ENCODE assay signal across 14 cellular contexts in the genomic region with DNA sequence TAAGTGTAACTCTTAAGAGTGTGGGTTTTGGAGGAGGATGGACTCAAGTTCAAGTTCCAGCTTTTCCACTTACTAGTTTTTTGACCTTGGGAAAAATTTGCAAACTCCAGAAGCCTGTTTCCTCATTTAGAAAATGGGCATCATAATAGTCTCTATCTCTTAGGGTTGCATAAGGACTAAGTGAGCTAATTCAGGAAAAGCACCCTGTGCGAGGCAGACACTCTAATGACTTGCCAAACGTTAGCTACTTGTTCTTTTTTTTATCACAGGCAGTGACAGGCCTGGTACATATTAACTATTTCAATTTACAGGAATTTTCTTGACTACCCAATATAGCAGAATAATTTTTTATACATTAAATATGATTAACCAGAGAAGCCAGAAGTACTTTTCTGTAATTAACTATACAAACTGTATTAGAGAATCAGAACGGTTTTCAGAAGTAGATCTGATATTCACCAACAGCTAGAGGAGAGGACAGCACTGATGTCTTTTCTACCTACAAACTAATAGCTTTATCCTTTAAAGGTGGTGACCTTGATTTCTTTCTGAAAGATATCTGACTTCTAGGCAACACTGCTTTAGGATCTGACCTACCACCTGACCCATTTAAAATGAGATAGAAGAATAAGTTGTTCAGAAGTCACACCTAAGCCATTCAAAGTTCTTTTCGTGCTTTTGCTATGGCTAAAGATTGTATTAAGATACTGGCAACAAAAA.
DNase-seq lines count a peak whose midpoint lies in the region; ATAC-seq, FAIRE-seq and TF ChIP-seq lines count a peak whose summit lies in the region.
"Had no signal": no experiment of that assay in that cellular context is flagged by ENCODE, and none has a peak within 500 bp of the region (broad histone marks: within the 10 kb centered on the region; RNA-seq: fewer than 3 reads in every experiment).

No MANE protein-coding gene starts in this region.

- no peaks in the 10 kb centered on the region for H3K27me3 ChIP-seq in astrocyte (ENCODE audit: insufficient read depth, low read length)
- H3K27me3 ChIP-seq in heart right ventricle, result no peaks in the 10 kb centered on the region
- H3K27me3 ChIP-seq in right cardiac atrium (ENCODE audit: control insufficient read depth, insufficient read depth), result no peaks in the 10 kb centered on the region
- H3K27me3 ChIP-seq in BE2C, result no peaks in the 10 kb centered on the region
- H3K27me3 ChIP-seq: BLaER1 treated with 17β-estradiol and CSF1 and Interleukin-3, amounts not matched to agents 10 nM and 100 nM had no signal

- H3K36me3 ChIP-seq in astrocyte (ENCODE audit: insufficient read depth, low read length), result no peaks in the 10 kb centered on the region
- H3K36me3 ChIP-seq in heart right ventricle, result no peaks in the 10 kb centered on the region
- no peaks in the 10 kb centered on the region for H3K36me3 ChIP-seq in BE2C
- H3K36me3 ChIP-seq: BLaER1 treated with 17β-estradiol and CSF1 and Interleukin-3, amounts not matched to agents 10 nM and 100 nM had no signal

- H3K4me3 ChIP-seq in astrocyte (ENCODE audit: insufficient read depth, low read depth, low read length) (no peak overlapping the region), heart right ventricle (no peak overlapping the region), right cardiac atrium (ENCODE audit: low read length) (no peak overlapping the region), BE2C (ENCODE audit: low read depth, low read length) (no peak overlapping the region)
- H3K4me3 ChIP-seq: BLaER1 treated with 17β-estradiol and CSF1 and Interleukin-3, amounts not matched to agents 10 nM and 100 nM; GM23248 had no signal

- H3K27ac ChIP-seq in astrocyte (ENCODE audit: low read depth, low read length), result no peak overlapping the region
- H3K27ac ChIP-seq in heart right ventricle, result peak overlapping the region; percentile 47 to 89 (median 72)
- no peak overlapping the region for H3K27ac ChIP-seq in right cardiac atrium (ENCODE audit: low read length)
- H3K27ac ChIP-seq: 22Rv1; BLaER1 treated with 17β-estradiol and CSF1 and Interleukin-3, amounts not matched to agents 10 nM and 100 nM; GM23248 had no signal

- no peaks in the 10 kb centered on the region for H3K4me1 Mint-ChIP-seq in astrocyte (ENCODE audit: low read depth, unreplicated experiment)
- H3K4me1 Mint-ChIP-seq: CD4-positive, CD25-positive, alpha-beta regulatory T cell had no signal

- in situ Hi-C loops in KBM-7 (cut with MboI; ENCODE audit: low pct_unique_long_range_greater_than_20kb, low sequenced_read_pairs), result no loop called here

- no peak overlapping the region for H3K4me3 Mint-ChIP-seq in astrocyte (ENCODE audit: unreplicated experiment)
- H3K4me3 Mint-ChIP-seq: CD4-positive, CD25-positive, alpha-beta regulatory T cell had no signal

- FAIRE-seq in astrocyte (lab: Jason Lieb, UNC), result peak; percentile 13
- FAIRE-seq: H54 had no signal

- no peak overlapping the region for H3K9ac ChIP-seq in astrocyte (ENCODE audit: low read length)
- H3K9ac ChIP-seq: BLaER1 treated with 17β-estradiol and CSF1 and Interleukin-3, amounts not matched to agents 10 nM and 100 nM; GM23248 had no signal

- no peak overlapping the region for H3K4me2 ChIP-seq in astrocyte (ENCODE audit: low read length)
- H3K4me2 ChIP-seq: BLaER1 treated with 17β-estradiol and CSF1 and Interleukin-3, amounts not matched to agents 10 nM and 100 nM had no signal

- intact Hi-C loops in heart right ventricle (cut with DNase I), result loop anchor here in 2 of 10 donors (5.0 to 10.0 kb wide), 2 partner anchors 132 to 135 kb away; a partner anchor contains a TSS
- intact Hi-C loops in right cardiac atrium (cut with DNase I), result loop anchor here in 1 of 4 donors (10.0 kb wide), 1 partner anchor 125 kb away; no protein-coding TSS in a partner anchor

- no peak for TF ChIP-seq CTCF in astrocyte (IDR thresholded peaks at IDR 0.05; ENCODE audit: insufficient read depth, low read depth, low read length)
- TF ChIP-seq CTCF in heart right ventricle (IDR thresholded peaks at IDR 0.05), result no peak
- TF ChIP-seq CTCF in BE2C (IDR thresholded peaks at IDR 0.05; ENCODE audit: low read depth, low read length), result no peak

- no peaks in the 10 kb centered on the region for H3K36me3 Mint-ChIP-seq in astrocyte (ENCODE audit: low read depth, unreplicated experiment)
- H3K36me3 Mint-ChIP-seq: CD4-positive, CD25-positive, alpha-beta regulatory T cell had no signal

- no peak overlapping the region for H2AFZ ChIP-seq in astrocyte (ENCODE audit: low read depth, low read length)
- H2AFZ ChIP-seq: GM23248 had no signal

- H4K20me1 ChIP-seq in astrocyte (ENCODE audit: insufficient read depth, low read length), result no peaks in the 10 kb centered on the region
- H4K20me1 ChIP-seq: BLaER1 treated with 17β-estradiol and CSF1 and Interleukin-3, amounts not matched to agents 10 nM and 100 nM had no signal

- ATAC-seq in heart right ventricle (peak; percentile 88 to 99 (median 97)), right cardiac atrium (peak; percentile 91 to 96), GM18519 (IDR thresholded peaks at IDR 0.05; ENCODE audit: low FRiP score, unreplicated experiment) (no peak)

- H3K9me3 Mint-ChIP-seq in astrocyte (ENCODE audit: unreplicated experiment), result no peaks in the 10 kb centered on the region

- WGBS in heart right ventricle, 2 donors, result 27 to 40% methylated on average over 4 of the region's 4 CpGs
- WGBS in right cardiac atrium, result 34% methylated on average over 4 of the region's 4 CpGs

- no peaks in the 10 kb centered on the region for H3K4me1 ChIP-seq in astrocyte (ENCODE audit: insufficient read depth, low read length)
- H3K4me1 ChIP-seq in heart right ventricle, result peaks cover 0 to 9% (median 0%) of the 10 kb centered on the region in 9 donors
- H3K4me1 ChIP-seq in right cardiac atrium (ENCODE audit: control insufficient read depth, insufficient read depth, low read length), result no peaks in the 10 kb centered on the region
- no peaks in the 10 kb centered on the region for H3K4me1 ChIP-seq in BE2C
- H3K4me1 ChIP-seq: BLaER1 treated with 17β-estradiol and CSF1 and Interleukin-3, amounts not matched to agents 10 nM and 100 nM had no signal

- H3K27me3 Mint-ChIP-seq in astrocyte (ENCODE audit: low read depth, unreplicated experiment), result no peaks in the 10 kb centered on the region
- H3K27me3 Mint-ChIP-seq: CD4-positive, CD25-positive, alpha-beta regulatory T cell had no signal

- H3K27ac Mint-ChIP-seq in astrocyte (ENCODE audit: unreplicated experiment), result no peak overlapping the region
- H3K27ac Mint-ChIP-seq: CD4-positive, CD25-positive, alpha-beta regulatory T cell had no signal

- DNase-seq in NOMO-1 treated with DMSO at 0.1 percent for 48 hours (lab: John Stamatoyannopoulos, UW; ENCODE audit: unreplicated experiment) (peak; percentile 28), NOMO-1 treated with dmso at 0.1 percent for 144 hours (lab: John Stamatoyannopoulos, UW; ENCODE audit: unreplicated experiment) (no peak), astrocyte (ENCODE audit: low read depth) (no peak), heart right ventricle (peak in 1 of 2 donors; percentile 38), right cardiac atrium (no peak), KBM-7 (no peak), BE2C (no peak)
- DNase-seq: CD4-positive, CD25-positive, alpha-beta regulatory T cell; DMS53; GM23248 had no signal

- no peaks in the 10 kb centered on the region for H3K79me2 ChIP-seq in astrocyte (ENCODE audit: insufficient read depth, low read length)

- H3K9me3 ChIP-seq in astrocyte (ENCODE audit: insufficient read depth, low read depth, low read length) (peaks cover 2% of the 10 kb centered on the region), heart right ventricle (peaks cover 0 to 6% (median 0%) of the 10 kb centered on the region in 11 donors), right cardiac atrium (ENCODE audit: control insufficient read depth, low read length) (no peaks in the 10 kb centered on the region), BE2C (no peaks in the 10 kb centered on the region)
- H3K9me3 ChIP-seq: BLaER1 treated with 17β-estradiol and CSF1 and Interleukin-3, amounts not matched to agents 10 nM and 100 nM had no signal

Comparison
In these comparisons a context has a peak if more than half of its experiments do, and no peak if none do; other contexts are left out.
1. H3K27ac ChIP-seq: peak in heart right ventricle (10 of 10); none in astrocyte (single experiment) and right cardiac atrium (single experiment).